In the genomic region with DNA sequence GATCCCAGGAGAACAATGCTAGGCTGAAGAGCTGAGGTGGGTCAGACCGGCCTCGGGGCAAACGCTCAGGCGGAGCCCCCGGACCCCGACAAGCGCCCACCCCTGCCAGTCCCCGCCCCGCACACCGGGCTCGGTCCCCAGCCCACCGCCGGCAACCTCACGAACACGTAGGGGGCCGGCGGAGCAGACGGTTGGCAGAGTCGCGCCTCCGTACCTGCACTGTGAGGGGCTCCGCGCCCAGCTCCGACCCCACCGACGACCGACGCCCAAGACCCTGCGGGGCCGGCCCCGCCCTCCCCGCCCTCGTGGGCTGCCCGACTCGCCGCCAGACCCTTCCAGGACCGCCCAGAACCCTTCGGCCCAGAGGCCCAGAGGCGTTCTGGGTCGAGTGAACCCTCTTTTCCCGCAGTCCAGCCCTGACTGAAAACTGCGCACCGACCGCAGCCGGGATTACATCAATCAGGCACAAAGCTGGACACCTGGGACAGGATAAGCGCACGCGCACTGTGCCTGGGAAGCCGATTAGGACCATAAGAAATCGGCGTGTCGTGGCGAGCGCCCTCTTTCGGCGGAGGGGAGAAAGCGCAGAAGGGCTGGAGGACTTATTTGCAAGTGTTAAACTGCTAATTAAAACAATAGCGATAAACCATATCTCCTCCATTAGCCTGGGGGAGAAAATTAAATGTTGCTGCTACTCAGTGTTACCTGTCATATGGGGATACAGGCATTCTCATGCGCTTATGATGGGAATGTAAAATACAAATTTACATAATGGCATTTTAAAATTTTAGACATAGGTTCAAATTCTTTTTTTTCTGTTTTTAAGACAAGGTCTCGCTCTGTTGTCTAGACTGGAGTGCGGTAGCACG, we compare ENCODE assay signal across 1 cellular context.
TF ChIP-seq lines count a peak whose summit lies in the region.

No MANE protein-coding gene starts in this region.

TF ChIP-seq in endothelial cell of umbilical vein, 7 proteins besides CTCF, POLR2A, EP300 and RAD21 (continued from another document):
- peak; percentile 75 for TF ChIP-seq POLR2AphosphoS5 (IDR thresholded peaks at IDR 0.05; ENCODE audit: insufficient read depth, low read depth, low read length)
- no peak for TF ChIP-seq EZH2 (IDR thresholded peaks at IDR 0.05; ENCODE audit: borderline replicate concordance, low read depth, low read length, severe bottlenecking)
- peak; percentile 55 for TF ChIP-seq MYC (IDR thresholded peaks at IDR 0.05; ENCODE audit: low read depth, low read length)
